14 cellular contexts compared by ENCODE assay signal in genomic region chr13:46168818-46169217, GRCh38.
DNase-seq lines count a peak whose midpoint lies in the region; ATAC-seq and TF ChIP-seq lines count a peak whose summit lies in the region.
"Had no signal": no experiment of that assay in that cellular context is flagged by ENCODE, and none has a peak within 500 bp of the region (broad histone marks: within the 10 kb centered on the region; RNA-seq: fewer than 3 reads in every experiment).

No MANE protein-coding gene starts in this region.

- peaks cover 100% of the 10 kb centered on the region for H3K79me2 ChIP-seq in OCI-LY3 (ENCODE audit: low read length)

- TF ChIP-seq CTCF in OCI-LY3 (IDR thresholded peaks at IDR 0.05; ENCODE audit: low read depth, low read length), result no peak

- peaks cover 69% of the 10 kb centered on the region for H3K36me3 ChIP-seq in OCI-LY3 (replicated peaks; ENCODE audit: low read depth, low read length)
- H3K36me3 ChIP-seq: cardiac muscle cell, stomach had no signal

- no peak for DNase-seq in activated naive CD4-positive, alpha-beta T cell treated with Interleukin-2 at 50 U/mL for 16 hours
- no peak for DNase-seq in activated naive CD8-positive, alpha-beta T cell treated with anti-CD3 and anti-CD28 coated beads, Interleukin-2, amount 50 U/mL, for 24 hours
- DNase-seq in stimulated activated naive CD8-positive, alpha-beta T cell treated with anti-CD3 and anti-CD28 coated beads, Interleukin-15, amount 100 ng/mL, for 72 hours, result no peak
- DNase-seq in NCI-H345 treated with DMSO at 0.1 percent for 48 hours (lab: John Stamatoyannopoulos, UW; ENCODE audit: unreplicated experiment), result no peak
- DNase-seq: activated CD8-positive, alpha-beta memory T cell treated with anti-CD3 and anti-CD28 coated beads, Interleukin-2, amount 50 U/mL, for 48 hours; GDM1; NCI-H1092 treated with DMSO at 0.1 percent for 48 hours; NCI-H526; stomach had no signal

- H3K27ac ChIP-seq in OCI-LY3 (ENCODE audit: low read length), result peak overlapping the region; percentile 95
- H3K27ac ChIP-seq: cardiac muscle cell had no signal

- H3K4me2 ChIP-seq in OCI-LY3 (ENCODE audit: low read length), result peak overlapping the region; percentile 95

- no peaks in the 10 kb centered on the region for H3K9me3 Mint-ChIP-seq in activated naive CD4-positive, alpha-beta T cell treated with anti-CD3 and anti-CD28 coated beads, Interleukin-2, amount 50 U/mL, for 24 hours
- no peaks in the 10 kb centered on the region for H3K9me3 Mint-ChIP-seq in activated naive CD8-positive, alpha-beta T cell treated with anti-CD3 and anti-CD28 coated beads, Interleukin-2, amount 50 U/mL, for 24 hours
- no peaks in the 10 kb centered on the region for H3K9me3 Mint-ChIP-seq in stimulated activated naive CD8-positive, alpha-beta T cell treated with anti-CD3 and anti-CD28 coated beads, Interleukin-15, amount 100 ng/mL, for 72 hours

- H2AFZ ChIP-seq in OCI-LY3 (ENCODE audit: low read depth, low read length), result no peak overlapping the region

- peaks cover 97% of the 10 kb centered on the region for H3K4me1 Mint-ChIP-seq in activated naive CD4-positive, alpha-beta T cell treated with anti-CD3 and anti-CD28 coated beads, Interleukin-2, amount 50 U/mL, for 24 hours
- peaks cover 98% of the 10 kb centered on the region for H3K4me1 Mint-ChIP-seq in activated naive CD8-positive, alpha-beta T cell treated with anti-CD3 and anti-CD28 coated beads, Interleukin-2, amount 50 U/mL, for 24 hours
- peaks cover 100% of the 10 kb centered on the region for H3K4me1 Mint-ChIP-seq in stimulated activated naive CD8-positive, alpha-beta T cell treated with anti-CD3 and anti-CD28 coated beads, Interleukin-15, amount 100 ng/mL, for 72 hours

- H3K36me3 Mint-ChIP-seq in activated naive CD4-positive, alpha-beta T cell treated with anti-CD3 and anti-CD28 coated beads, Interleukin-2, amount 50 U/mL, for 24 hours, result peaks cover 20% of the 10 kb centered on the region
- H3K36me3 Mint-ChIP-seq in activated naive CD8-positive, alpha-beta T cell treated with anti-CD3 and anti-CD28 coated beads, Interleukin-2, amount 50 U/mL, for 24 hours (ENCODE audit: low read depth), result peaks cover 57% of the 10 kb centered on the region

- H3K4me3 Mint-ChIP-seq in activated naive CD4-positive, alpha-beta T cell treated with anti-CD3 and anti-CD28 coated beads, Interleukin-2, amount 50 U/mL, for 24 hours, result peak overlapping the region; percentile 81
- H3K4me3 Mint-ChIP-seq in activated naive CD8-positive, alpha-beta T cell treated with anti-CD3 and anti-CD28 coated beads, Interleukin-2, amount 50 U/mL, for 24 hours, result peak overlapping the region; percentile 92
- H3K4me3 Mint-ChIP-seq in stimulated activated naive CD8-positive, alpha-beta T cell treated with anti-CD3 and anti-CD28 coated beads, Interleukin-15, amount 100 ng/mL, for 72 hours, result peak overlapping the region; percentile 73 to 95

- H3K9ac ChIP-seq in OCI-LY3 (ENCODE audit: low read length), result peak overlapping the region; percentile 99

- peaks cover 100% of the 10 kb centered on the region for H4K20me1 ChIP-seq in OCI-LY3 (ENCODE audit: insufficient read depth, low read length)

- H3K27ac Mint-ChIP-seq in activated naive CD4-positive, alpha-beta T cell treated with anti-CD3 and anti-CD28 coated beads, Interleukin-2, amount 50 U/mL, for 24 hours, result peak overlapping the region; percentile 93
- peak overlapping the region; percentile 96 for H3K27ac Mint-ChIP-seq in activated naive CD8-positive, alpha-beta T cell treated with anti-CD3 and anti-CD28 coated beads, Interleukin-2, amount 50 U/mL, for 24 hours
- H3K27ac Mint-ChIP-seq in stimulated activated naive CD8-positive, alpha-beta T cell treated with anti-CD3 and anti-CD28 coated beads, Interleukin-15, amount 100 ng/mL, for 72 hours, result peak overlapping the region; percentile 91 to 94

- no peaks in the 10 kb centered on the region for H3K9me3 ChIP-seq in OCI-LY3 (ENCODE audit: insufficient read depth, low read length)
- H3K9me3 ChIP-seq: stomach had no signal

- H3K27me3 Mint-ChIP-seq in activated naive CD4-positive, alpha-beta T cell treated with anti-CD3 and anti-CD28 coated beads, Interleukin-2, amount 50 U/mL, for 24 hours, result no peaks in the 10 kb centered on the region
- H3K27me3 Mint-ChIP-seq in activated naive CD8-positive, alpha-beta T cell treated with anti-CD3 and anti-CD28 coated beads, Interleukin-2, amount 50 U/mL, for 24 hours, result no peaks in the 10 kb centered on the region
- H3K27me3 Mint-ChIP-seq in stimulated activated naive CD8-positive, alpha-beta T cell treated with anti-CD3 and anti-CD28 coated beads, Interleukin-15, amount 100 ng/mL, for 72 hours, result no peaks in the 10 kb centered on the region

- no peaks in the 10 kb centered on the region for H3K27me3 ChIP-seq in OCI-LY3 (ENCODE audit: low read depth, low read length)
- H3K27me3 ChIP-seq: cardiac muscle cell, stomach had no signal

- peak overlapping the region; percentile 91 for H3K4me3 ChIP-seq in OCI-LY3 (ENCODE audit: low read length)
- H3K4me3 ChIP-seq: cardiac muscle cell, stomach had no signal

- peak; percentile 25 for ATAC-seq in activated naive CD8-positive, alpha-beta T cell treated with anti-CD3 and anti-CD28 coated beads, Interleukin-2, amount 50 U/mL, for 24 hours
- peak; percentile 47 for ATAC-seq in stimulated activated naive CD8-positive, alpha-beta T cell treated with anti-CD3 and anti-CD28 coated beads, Interleukin-15, amount 100 ng/mL, for 72 hours
- ATAC-seq in GM21717 (IDR thresholded peaks at IDR 0.05; ENCODE audit: unreplicated experiment) (no peak), GM18511 (IDR thresholded peaks at IDR 0.05; ENCODE audit: unreplicated experiment) (no peak)

- peaks cover 99% of the 10 kb centered on the region for H3K4me1 ChIP-seq in OCI-LY3 (ENCODE audit: low read length)

Comparison
In these comparisons a context has a peak if more than half of its experiments do, and no peak if none do; other contexts are left out.
1. ATAC-seq: peak in activated naive CD8-positive, alpha-beta T cell treated with anti-CD3 and anti-CD28 coated beads, Interleukin-2, amount 50 U/mL, for 24 hours (single experiment) and stimulated activated naive CD8-positive, alpha-beta T cell treated with anti-CD3 and anti-CD28 coated beads, Interleukin-15, amount 100 ng/mL, for 72 hours (single experiment); none in GM21717 (single experiment) and GM18511 (single experiment).
2. Peak in every context shown above with its lines, with median percentiles within 50 percentile points of each other: H3K27ac Mint-ChIP-seq and H3K4me3 Mint-ChIP-seq.